In the genomic region with DNA sequence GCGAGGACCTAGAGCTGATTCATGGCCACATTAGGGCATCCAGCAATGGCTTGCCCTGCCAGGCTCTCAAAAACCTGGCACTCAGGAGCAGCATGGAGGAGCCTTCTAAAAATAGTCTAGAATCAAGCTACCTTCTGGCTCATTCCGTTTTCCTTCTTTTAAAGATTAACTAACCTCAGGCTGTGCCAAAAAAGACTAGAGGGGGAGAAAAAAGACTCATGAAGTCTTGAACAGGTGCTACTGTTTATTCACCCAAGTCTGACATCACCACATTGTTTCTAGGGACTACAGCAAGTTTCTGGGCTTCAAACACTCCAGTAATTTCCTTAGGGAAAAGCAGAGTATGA, we compare ENCODE assay signal across 1 cellular context.
TF ChIP-seq lines count a peak whose summit lies in the region.

No MANE protein-coding gene starts in this region.

TF ChIP-seq in WTC11, 78 proteins besides CTCF, POLR2A, EP300 and RAD21 (continued from another document):
- TF ChIP-seq, protein P1, sequence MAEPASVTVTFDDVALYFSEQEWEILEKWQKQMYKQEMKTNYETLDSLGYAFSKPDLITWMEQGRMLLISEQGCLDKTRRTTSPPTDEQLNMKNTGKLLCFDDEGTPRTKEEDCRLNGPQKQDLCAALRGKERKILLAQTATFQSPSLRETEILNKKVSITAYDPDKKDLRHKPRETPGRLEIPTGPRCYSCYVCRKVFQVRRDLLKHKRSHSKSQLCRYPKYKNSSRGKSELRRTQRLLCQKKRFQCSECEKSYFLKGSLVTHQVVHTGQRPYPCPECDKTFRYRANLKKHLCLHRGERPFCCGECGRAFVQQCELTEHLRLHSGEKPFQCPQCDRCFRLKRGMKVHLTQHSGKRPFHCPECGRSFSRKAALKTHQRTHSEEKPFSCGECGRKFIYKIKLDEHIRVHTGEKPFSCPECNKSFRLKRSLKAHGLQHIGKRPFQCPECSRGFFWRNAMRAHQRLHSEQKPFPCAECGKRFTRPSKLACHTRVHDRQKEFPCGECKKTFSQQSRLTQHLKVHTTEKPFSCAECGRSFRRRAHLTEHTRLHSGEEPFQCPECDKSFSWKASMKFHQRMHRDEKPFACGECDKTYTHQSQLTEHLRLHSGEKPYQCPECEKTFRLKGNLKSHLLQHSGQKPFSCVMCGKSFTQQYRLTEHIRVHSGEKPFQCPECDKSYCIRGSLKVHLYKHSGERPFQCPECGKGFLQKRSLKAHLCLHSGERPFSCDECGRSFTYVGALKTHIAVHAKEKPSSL (CRISPR knock-in tag; conservative IDR thresholded peaks at IDR 0.05) = no peak
- no peak for TF ChIP-seq CREB1 (CRISPR knock-in tag; IDR thresholded peaks at IDR 0.05)
- TF ChIP-seq, protein P2, sequence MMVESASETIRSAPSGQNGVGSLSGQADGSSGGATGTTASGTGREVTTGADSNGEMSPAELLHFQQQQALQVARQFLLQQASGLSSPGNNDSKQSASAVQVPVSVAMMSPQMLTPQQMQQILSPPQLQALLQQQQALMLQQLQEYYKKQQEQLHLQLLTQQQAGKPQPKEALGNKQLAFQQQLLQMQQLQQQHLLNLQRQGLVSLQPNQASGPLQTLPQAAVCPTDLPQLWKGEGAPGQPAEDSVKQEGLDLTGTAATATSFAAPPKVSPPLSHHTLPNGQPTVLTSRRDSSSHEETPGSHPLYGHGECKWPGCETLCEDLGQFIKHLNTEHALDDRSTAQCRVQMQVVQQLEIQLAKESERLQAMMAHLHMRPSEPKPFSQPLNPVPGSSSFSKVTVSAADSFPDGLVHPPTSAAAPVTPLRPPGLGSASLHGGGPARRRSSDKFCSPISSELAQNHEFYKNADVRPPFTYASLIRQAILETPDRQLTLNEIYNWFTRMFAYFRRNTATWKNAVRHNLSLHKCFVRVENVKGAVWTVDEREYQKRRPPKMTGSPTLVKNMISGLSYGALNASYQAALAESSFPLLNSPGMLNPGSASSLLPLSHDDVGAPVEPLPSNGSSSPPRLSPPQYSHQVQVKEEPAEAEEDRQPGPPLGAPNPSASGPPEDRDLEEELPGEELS (CRISPR knock-in tag; IDR thresholded peaks at IDR 0.05) = no peak
- no peak for TF ChIP-seq TCF7 (CRISPR knock-in tag; IDR thresholded peaks at IDR 0.05; ENCODE audit: low read depth)
- no peak for TF ChIP-seq ETV6 (CRISPR knock-in tag; IDR thresholded peaks at IDR 0.05)
- TF ChIP-seq IRF2 (CRISPR knock-in tag; IDR thresholded peaks at IDR 0.05; ENCODE audit: borderline replicate concordance, low read depth) = no peak
- no peak for TF ChIP-seq FOXP1 (CRISPR knock-in tag; IDR thresholded peaks at IDR 0.05; ENCODE audit: borderline replicate concordance)
- no peak for TF ChIP-seq TEAD4 (CRISPR knock-in tag; IDR thresholded peaks at IDR 0.05)
